Comparison of ENCODE assay signal across 9 cellular contexts in the genomic region with DNA sequence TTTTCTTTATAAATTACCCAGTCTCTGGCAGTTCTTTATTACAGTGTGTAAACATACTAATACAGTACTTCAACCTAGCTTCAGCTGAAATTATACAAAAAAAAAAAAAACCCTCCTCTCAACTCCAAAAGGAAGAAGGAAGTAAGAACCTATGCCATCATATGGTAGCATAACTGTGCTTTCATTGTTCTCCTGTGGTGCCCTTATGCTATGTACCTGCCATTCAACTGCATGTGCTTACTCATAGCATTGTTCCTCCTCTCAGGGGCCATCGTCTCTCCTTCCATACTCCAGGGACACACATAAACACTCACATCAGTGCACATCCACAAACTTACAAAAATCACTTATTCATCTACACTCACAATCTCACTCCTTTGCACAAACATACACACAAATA.
"Had no signal": no experiment of that assay in that cellular context is flagged by ENCODE, and none has a peak within 500 bp of the region (broad histone marks: within the 10 kb centered on the region; RNA-seq: fewer than 3 reads in every experiment).

No MANE protein-coding gene starts in this region.

- H3K36me3 ChIP-seq: HAP-1 had no signal

- H3K4me3 ChIP-seq: GM23338, HAP-1 had no signal

- H3K27ac ChIP-seq: KMS-11 had no signal

- H3K36me3 Mint-ChIP-seq: IgD-negative memory B cell had no signal

- H3K4me3 Mint-ChIP-seq: GM23338, HFFc6, IgD-negative memory B cell had no signal

- H3K9ac ChIP-seq: KMS-11 had no signal

- H3K27ac Mint-ChIP-seq: GM23338, HFFc6, IgD-negative memory B cell had no signal

- H3K4me2 ChIP-seq: GM23338, KMS-11 had no signal

- H3K4me1 ChIP-seq: HAP-1 had no signal

- ATAC-seq: GM23338, HCT116, HepG2 had no signal

- H3K27me3 Mint-ChIP-seq: IgD-negative memory B cell had no signal

- H2AFZ ChIP-seq: GM23338 had no signal

- H3K4me1 Mint-ChIP-seq: GM23338, IgD-negative memory B cell had no signal

- DNase-seq: HFFc6, Karpas-422, KBM-7 had no signal
